Comparison of ENCODE assay signal across 39 cellular contexts in the genomic region with DNA sequence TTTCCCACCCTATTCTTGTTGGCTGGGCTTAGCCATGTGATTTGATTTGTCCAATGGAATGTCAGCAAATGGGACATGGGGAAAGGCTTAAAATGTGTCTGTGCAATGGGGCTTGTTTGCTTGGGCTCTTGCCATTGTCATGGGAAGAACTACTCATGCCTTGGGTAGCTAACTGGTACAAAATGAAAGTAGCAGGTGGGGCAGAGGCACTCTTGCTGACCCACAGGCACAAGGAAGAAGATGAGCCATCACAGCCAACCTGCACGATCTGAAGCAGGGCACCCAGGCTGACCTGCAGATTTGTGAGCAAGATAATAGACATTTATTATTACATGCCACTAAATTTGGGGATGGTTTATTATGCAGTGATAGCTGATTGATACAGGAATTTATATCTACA.
"Had no signal": no experiment of that assay in that cellular context is flagged by ENCODE, and none has a peak within 500 bp of the region (broad histone marks: within the 10 kb centered on the region; RNA-seq: fewer than 3 reads in every experiment).

No MANE protein-coding gene starts in this region.

- H3K27me3 ChIP-seq: adrenal gland, ascending aorta, body of pancreas, brain microvascular endothelial cell, breast epithelium, cardiac muscle cell had no signal

- H3K4me1 ChIP-seq: adrenal gland, ascending aorta, body of pancreas, breast epithelium had no signal

- H3K4me3 ChIP-seq: adrenal gland, ascending aorta, body of pancreas, breast epithelium, cardiac muscle cell had no signal

- DNase-seq: activated effector memory CD4-positive, alpha-beta T cell treated with anti-CD3 and anti-CD28 coated beads, Interleukin-2, amount 50 U/mL, for 16 hours; activated effector memory CD4-positive, alpha-beta T cell treated with Interleukin-2 at 50 U/mL for 16 hours; activated gamma-delta T cell; activated gamma-delta T cell treated with Interleukin-2 at 50 U/mL for 16 hours; activated naive CD4-positive, alpha-beta T cell; activated naive CD4-positive, alpha-beta T cell treated with anti-CD3 and anti-CD28 coated beads for 36 hours; activated naive CD4-positive, alpha-beta T cell treated with anti-CD3 and anti-CD28 coated beads, Interleukin-2, amount 10 ng/mL, durations not matched to agents 7 days and 5 days; activated naive CD4-positive, alpha-beta T cell treated with anti-CD3 and anti-CD28 coated beads, Interleukin-2, amount 50 U/mL, for 16 hours; activated naive CD4-positive, alpha-beta T cell treated with Interleukin-2 at 50 U/mL for 16 hours; activated naive CD8-positive, alpha-beta T cell treated with anti-CD3 and anti-CD28 coated beads for 36 hours; activated naive CD8-positive, alpha-beta T cell treated with anti-CD3 and anti-CD28 coated beads, Interleukin-2, amount 10 ng/mL, durations not matched to agents 7 days and 5 days; activated naive CD8-positive, alpha-beta T cell treated with anti-CD3 and anti-CD28 coated beads, Interleukin-2, amount 50 U/mL, for 24 hours; activated T-cell treated with anti-CD3 and anti-CD28 coated beads, Interleukin-2, amount 50 U/mL, for 1 hour; activated T-cell treated with anti-CD3 and anti-CD28 coated beads, Interleukin-2, amount 50 U/mL, for 24 hours; activated T-cell treated with anti-CD3 and anti-CD28 coated beads, Interleukin-2, amount 50 U/mL, for 48 hours; activated T-cell treated with anti-CD3 and anti-CD28 coated beads, Interleukin-2, amount 50 U/mL, for 72 hours; adrenal gland; amniotic stem cell; amygdala; anterior cingulate cortex; aorta; body of pancreas; brain microvascular endothelial cell; caudate nucleus; central memory CD4-positive, alpha-beta T cell; cerebellar nuclear complex had no signal

- H3K36me3 Mint-ChIP-seq: activated naive CD4-positive, alpha-beta T cell treated with anti-CD3 and anti-CD28 coated beads, Interleukin-2, amount 10 ng/mL, durations not matched to agents 7 days and 5 days; activated naive CD4-positive, alpha-beta T cell treated with anti-CD3 and anti-CD28 coated beads, Interleukin-2, amount 50 U/mL, for 24 hours; activated naive CD4-positive, alpha-beta T cell treated with anti-CD3 and anti-CD28 coated beads, Interleukin-2, amount 50 U/mL, for 72 hours; activated naive CD8-positive, alpha-beta T cell; activated naive CD8-positive, alpha-beta T cell treated with anti-CD3 and anti-CD28 coated beads for 36 hours; activated naive CD8-positive, alpha-beta T cell treated with anti-CD3 and anti-CD28 coated beads, Interleukin-2, amount 10 ng/mL, durations not matched to agents 7 days and 5 days; brain had no signal

- H3K4me3 Mint-ChIP-seq: activated naive CD4-positive, alpha-beta T cell treated with anti-CD3 and anti-CD28 coated beads for 36 hours; activated naive CD4-positive, alpha-beta T cell treated with anti-CD3 and anti-CD28 coated beads, Interleukin-2, amount 10 ng/mL, durations not matched to agents 7 days and 5 days; activated naive CD4-positive, alpha-beta T cell treated with anti-CD3 and anti-CD28 coated beads, Interleukin-2, amount 50 U/mL, for 24 hours; activated naive CD8-positive, alpha-beta T cell; activated naive CD8-positive, alpha-beta T cell treated with anti-CD3 and anti-CD28 coated beads for 36 hours; activated naive CD8-positive, alpha-beta T cell treated with anti-CD3 and anti-CD28 coated beads, Interleukin-2, amount 10 ng/mL, durations not matched to agents 7 days and 5 days; activated naive CD8-positive, alpha-beta T cell treated with anti-CD3 and anti-CD28 coated beads, Interleukin-2, amount 50 U/mL, for 24 hours; activated T-cell treated with anti-CD3 and anti-CD28 coated beads, Interleukin-2, amount 50 U/mL, for 24 hours; activated T-cell treated with anti-CD3 and anti-CD28 coated beads, Interleukin-2, amount 50 U/mL, for 72 hours; activated T-helper 1 cell treated with anti-CD3 and anti-CD28 coated beads, Interleukin-12 subunit alpha, Interleukin-12 subunit beta, Interleukin-2, Interleukin-4 antibody, amounts not matched to agents 30 ng/mL and 10 ng/mL and 1 ng/mL, durations not matched to agents 14 hours and 24 hours and 36 hours; activated T-helper 17 cell treated with anti-CD3 and anti-CD28 coated beads, Interleukin-2, amount 50 U/mL, for 72 hours; brain; central memory CD8-positive, alpha-beta T cell had no signal

- H3K27me3 Mint-ChIP-seq: activated naive CD4-positive, alpha-beta T cell treated with anti-CD3 and anti-CD28 coated beads, Interleukin-2, amount 10 ng/mL, durations not matched to agents 7 days and 5 days; activated naive CD8-positive, alpha-beta T cell treated with anti-CD3 and anti-CD28 coated beads, Interleukin-2, amount 10 ng/mL, durations not matched to agents 7 days and 5 days had no signal

- FAIRE-seq: astrocyte, bronchial epithelial cell had no signal

- H3K4me1 Mint-ChIP-seq: activated naive CD4-positive, alpha-beta T cell treated with anti-CD3 and anti-CD28 coated beads, Interleukin-2, amount 10 ng/mL, durations not matched to agents 7 days and 5 days; activated naive CD4-positive, alpha-beta T cell treated with anti-CD3 and anti-CD28 coated beads, Interleukin-2, amount 50 U/mL, for 24 hours; activated naive CD8-positive, alpha-beta T cell treated with anti-CD3 and anti-CD28 coated beads for 36 hours; activated naive CD8-positive, alpha-beta T cell treated with anti-CD3 and anti-CD28 coated beads, Interleukin-2, amount 10 ng/mL, durations not matched to agents 7 days and 5 days; activated naive CD8-positive, alpha-beta T cell treated with anti-CD3 and anti-CD28 coated beads, Interleukin-2, amount 50 U/mL, for 24 hours; activated T-helper 17 cell treated with anti-CD3 and anti-CD28 coated beads, Interleukin-2, amount 50 U/mL, for 72 hours; brain; central memory CD8-positive, alpha-beta T cell had no signal

- ATAC-seq: activated naive CD4-positive, alpha-beta T cell treated with anti-CD3 and anti-CD28 coated beads, Interleukin-2, amount 50 U/mL, for 72 hours; activated naive CD8-positive, alpha-beta T cell treated with anti-CD3 and anti-CD28 coated beads, Interleukin-2, amount 50 U/mL, for 24 hours; activated T-cell treated with anti-CD3 and anti-CD28 coated beads, Interleukin-2, amount 50 U/mL, for 72 hours; activated T-helper 17 cell treated with anti-CD3 and anti-CD28 coated beads, Interleukin-2, amount 50 U/mL, for 72 hours; body of pancreas had no signal

- H3K36me3 ChIP-seq: adrenal gland, ascending aorta, brain microvascular endothelial cell, breast epithelium, cardiac muscle cell had no signal

- H3K9me3 ChIP-seq: adrenal gland, ascending aorta, breast epithelium had no signal

- H3K27ac ChIP-seq: adrenal gland, ascending aorta, body of pancreas, brain microvascular endothelial cell, breast epithelium, cardiac muscle cell had no signal

- H3K9me3 Mint-ChIP-seq: activated naive CD4-positive, alpha-beta T cell treated with anti-CD3 and anti-CD28 coated beads for 36 hours; activated naive CD4-positive, alpha-beta T cell treated with anti-CD3 and anti-CD28 coated beads, Interleukin-2, amount 10 ng/mL, durations not matched to agents 7 days and 5 days; activated naive CD8-positive, alpha-beta T cell treated with anti-CD3 and anti-CD28 coated beads for 36 hours; activated naive CD8-positive, alpha-beta T cell treated with anti-CD3 and anti-CD28 coated beads, Interleukin-2, amount 10 ng/mL, durations not matched to agents 7 days and 5 days; activated naive CD8-positive, alpha-beta T cell treated with anti-CD3 and anti-CD28 coated beads, Interleukin-2, amount 50 U/mL, for 24 hours; activated T-cell treated with anti-CD3 and anti-CD28 coated beads, Interleukin-2, amount 50 U/mL, for 24 hours; activated T-helper 1 cell treated with anti-CD3 and anti-CD28 coated beads, Interleukin-12 subunit alpha, Interleukin-12 subunit beta, Interleukin-2, Interleukin-4 antibody, amounts not matched to agents 30 ng/mL and 10 ng/mL and 1 ng/mL, durations not matched to agents 14 hours and 24 hours and 36 hours; activated T-helper 2 cell treated with anti-CD3 and anti-CD28 coated beads, Interferon-gamma antibody, Interleukin-2, Interleukin-4, amounts not matched to agents 10 μg/mL and 5 μg/mL and 100 μg/mL, durations not matched to agents 14 hours and 24 hours and 36 hours; central memory CD8-positive, alpha-beta T cell had no signal
